ENCODE assay signal across 1 cellular context in genomic region chr13:109694972-109695371, GRCh38.
TF ChIP-seq lines count a peak whose summit lies in the region.

No MANE protein-coding gene starts in this region.

TF ChIP-seq in GM23338, 12 proteins besides CTCF, POLR2A, EP300 and RAD21 (continued from another document):
- no peak for TF ChIP-seq EZH2 (IDR thresholded peaks at IDR 0.05; ENCODE audit: low read depth, unreplicated experiment)
- TF ChIP-seq EZH2phosphoT487 (IDR thresholded peaks at IDR 0.05; ENCODE audit: unreplicated experiment) = no peak
- TF ChIP-seq CREB1 (CRISPR knock-in tag; IDR thresholded peaks at IDR 0.05; ENCODE audit: low read depth) = no peak
- TF ChIP-seq JUNB (IDR thresholded peaks at IDR 0.05; ENCODE audit: unreplicated experiment) = no peak
- TF ChIP-seq POLR2AphosphoS5 (IDR thresholded peaks at IDR 0.05; ENCODE audit: low read depth) = no peak
- no peak for TF ChIP-seq STAT1 (IDR thresholded peaks at IDR 0.05; ENCODE audit: unreplicated experiment)
- TF ChIP-seq ZNF331 (CRISPR knock-in tag; IDR thresholded peaks at IDR 0.05; ENCODE audit: low read depth) = no peak
- no peak for TF ChIP-seq REST (IDR thresholded peaks at IDR 0.05; ENCODE audit: unreplicated experiment)
- TF ChIP-seq NANOG (IDR thresholded peaks at IDR 0.05; ENCODE audit: borderline replicate concordance) = no peak
TF ChIP-seq in GM23338: peak in this region for 0.
